Comparison of ENCODE assay signal across 19 cellular contexts in the genomic region with DNA sequence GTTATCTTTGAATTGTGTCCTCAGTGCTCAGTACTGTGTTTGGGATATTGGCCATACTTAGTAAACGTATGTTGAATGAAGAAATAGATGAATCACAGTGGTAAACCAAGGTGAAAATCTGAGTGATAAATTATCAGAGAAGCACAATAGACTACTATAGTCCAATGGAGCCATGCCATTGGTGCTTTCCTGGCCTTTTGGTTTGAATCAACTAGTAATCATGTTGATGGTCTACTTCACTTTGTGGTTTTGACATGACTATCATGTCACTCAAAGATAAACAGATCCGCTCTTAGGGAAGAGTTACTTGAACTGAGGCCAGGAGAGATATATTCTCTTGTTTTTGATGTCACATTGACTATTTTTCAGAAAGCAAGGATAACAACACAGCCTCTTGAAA.
"Had no signal": no experiment of that assay in that cellular context is flagged by ENCODE, and none has a peak within 500 bp of the region (broad histone marks: within the 10 kb centered on the region; RNA-seq: fewer than 3 reads in every experiment).

No MANE protein-coding gene starts in this region.

- H3K36me3 Mint-ChIP-seq: activated naive CD8-positive, alpha-beta T cell treated with anti-CD3 and anti-CD28 coated beads, Interleukin-2, amount 10 ng/mL, durations not matched to agents 7 days and 5 days; stimulated activated memory B cell treated with anti-CD40 and anti-IgM and Interleukin-4, amounts not matched to agents 10 μg/mL and 1 μg/mL and 100 μg/mL, for 72 hours had no signal

- H3K4me1 Mint-ChIP-seq: activated naive CD8-positive, alpha-beta T cell treated with anti-CD3 and anti-CD28 coated beads, Interleukin-2, amount 10 ng/mL, durations not matched to agents 7 days and 5 days had no signal

- H3K27me3 ChIP-seq: transverse colon had no signal

- H3K4me3 ChIP-seq: left ventricle myocardium inferior, transverse colon had no signal

- H3K4me3 Mint-ChIP-seq: activated naive CD8-positive, alpha-beta T cell treated with anti-CD3 and anti-CD28 coated beads, Interleukin-2, amount 10 ng/mL, durations not matched to agents 7 days and 5 days; activated T-helper 1 cell treated with anti-CD3 and anti-CD28 coated beads, Interleukin-12 subunit alpha, Interleukin-12 subunit beta, Interleukin-2, Interleukin-4 antibody, amounts not matched to agents 30 ng/mL and 10 ng/mL and 1 ng/mL, durations not matched to agents 14 hours and 24 hours and 36 hours; effector memory CD8-positive, alpha-beta T cell; nephron; stimulated activated memory B cell treated with anti-CD40 and anti-IgM and Interleukin-4, amounts not matched to agents 10 μg/mL and 1 μg/mL and 100 μg/mL, for 72 hours; T-helper 2 cell treated with Interferon-gamma antibody and Interleukin-4, amounts not matched to agents 5 μg/mL and 100 μg/mL, for 36 hours had no signal

- DNase-seq: activated CD4-positive, alpha-beta T cell treated with anti-CD3 and anti-CD28 coated beads, Interleukin-2, amount 50 U/mL, for 1 hour; activated CD8-positive, alpha-beta memory T cell treated with anti-CD3 and anti-CD28 coated beads for 24 hours; activated naive CD4-positive, alpha-beta T cell; activated naive CD8-positive, alpha-beta T cell treated with anti-CD3 and anti-CD28 coated beads, Interleukin-2, amount 10 ng/mL, durations not matched to agents 7 days and 5 days; anterior cingulate cortex; dermis blood vessel endothelial cell; effector memory CD8-positive, alpha-beta T cell; kidney; left ventricle myocardium inferior; mesendoderm; nucleus accumbens; posterior cingulate gyrus; stimulated activated CD4-positive, alpha-beta T cell treated with anti-CD3 and anti-CD28 coated beads, Interleukin-2, amount 100 ng/mL, for 48 hours; transverse colon had no signal

- H3K36me3 ChIP-seq: left ventricle myocardium inferior, transverse colon had no signal

- H3K9me3 ChIP-seq: transverse colon had no signal

- ATAC-seq: effector memory CD8-positive, alpha-beta T cell; stimulated activated memory B cell treated with anti-CD40 and anti-IgM and Interleukin-4, amounts not matched to agents 10 μg/mL and 1 μg/mL and 100 μg/mL, for 72 hours had no signal

- H3K9me3 Mint-ChIP-seq: activated T-helper 1 cell treated with anti-CD3 and anti-CD28 coated beads, Interleukin-12 subunit alpha, Interleukin-12 subunit beta, Interleukin-2, Interleukin-4 antibody, amounts not matched to agents 30 ng/mL and 10 ng/mL and 1 ng/mL, durations not matched to agents 14 hours and 24 hours and 36 hours; T-helper 2 cell treated with Interferon-gamma antibody and Interleukin-4, amounts not matched to agents 5 μg/mL and 100 μg/mL, for 36 hours had no signal

- FAIRE-seq: bronchial epithelial cell, kidney had no signal

- H3K27ac Mint-ChIP-seq: activated naive CD8-positive, alpha-beta T cell treated with anti-CD3 and anti-CD28 coated beads, Interleukin-2, amount 10 ng/mL, durations not matched to agents 7 days and 5 days; activated T-helper 1 cell treated with anti-CD3 and anti-CD28 coated beads, Interleukin-12 subunit alpha, Interleukin-12 subunit beta, Interleukin-2, Interleukin-4 antibody, amounts not matched to agents 30 ng/mL and 10 ng/mL and 1 ng/mL, durations not matched to agents 14 hours and 24 hours and 36 hours; effector memory CD8-positive, alpha-beta T cell; nephron; stimulated activated memory B cell treated with anti-CD40 and anti-IgM and Interleukin-4, amounts not matched to agents 10 μg/mL and 1 μg/mL and 100 μg/mL, for 72 hours; T-helper 2 cell treated with Interferon-gamma antibody and Interleukin-4, amounts not matched to agents 5 μg/mL and 100 μg/mL, for 36 hours had no signal

- H3K4me1 ChIP-seq: left ventricle myocardium inferior, transverse colon had no signal

- H3K27me3 Mint-ChIP-seq: activated naive CD8-positive, alpha-beta T cell treated with anti-CD3 and anti-CD28 coated beads, Interleukin-2, amount 10 ng/mL, durations not matched to agents 7 days and 5 days; effector memory CD8-positive, alpha-beta T cell; stimulated activated memory B cell treated with anti-CD40 and anti-IgM and Interleukin-4, amounts not matched to agents 10 μg/mL and 1 μg/mL and 100 μg/mL, for 72 hours had no signal
